18 cellular contexts compared by ENCODE assay signal in the genomic region with DNA sequence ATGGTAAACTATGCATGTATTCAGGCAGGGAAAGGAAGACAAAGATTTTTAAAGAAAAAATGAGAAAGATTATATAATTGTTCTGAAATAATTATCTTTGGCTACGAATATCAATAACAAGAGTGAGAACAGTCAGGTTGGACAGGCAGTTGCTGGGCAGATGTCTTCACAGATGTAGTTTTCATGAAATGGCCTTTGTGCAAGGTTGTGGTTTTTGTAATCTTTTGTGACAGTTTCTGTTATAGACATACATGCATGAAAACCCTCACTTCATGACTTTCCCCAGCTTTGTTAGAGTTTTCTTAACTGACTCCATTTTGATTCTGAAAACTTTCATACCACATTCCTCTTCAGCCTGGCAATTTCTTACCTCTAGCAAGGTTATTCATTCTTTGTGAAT.
"Had no signal": no experiment of that assay in that cellular context is flagged by ENCODE, and none has a peak within 500 bp of the region (broad histone marks: within the 10 kb centered on the region; RNA-seq: fewer than 3 reads in every experiment).

No MANE protein-coding gene starts in this region.

- H3K4me1 ChIP-seq: lower lobe of right lung had no signal

- H3K4me3 ChIP-seq: coronary artery, lower lobe of right lung, prostate gland, skin epidermis had no signal

- H3K27ac ChIP-seq: brain microvascular endothelial cell, coronary artery, lower lobe of right lung, prostate gland, skin epidermis had no signal

- H3K9me3 Mint-ChIP-seq: activated naive CD8-positive, alpha-beta T cell treated with anti-CD3 and anti-CD28 coated beads, Interleukin-2, amount 10 ng/mL, durations not matched to agents 7 days and 5 days; central memory CD8-positive, alpha-beta T cell; type B pancreatic cell had no signal

- H3K27ac Mint-ChIP-seq: activated naive CD8-positive, alpha-beta T cell treated with anti-CD3 and anti-CD28 coated beads, Interleukin-2, amount 10 ng/mL, durations not matched to agents 7 days and 5 days; type B pancreatic cell had no signal

- H3K4me1 Mint-ChIP-seq: activated naive CD8-positive, alpha-beta T cell treated with anti-CD3 and anti-CD28 coated beads, Interleukin-2, amount 10 ng/mL, durations not matched to agents 7 days and 5 days; central memory CD8-positive, alpha-beta T cell had no signal

- H3K4me3 Mint-ChIP-seq: activated naive CD8-positive, alpha-beta T cell treated with anti-CD3 and anti-CD28 coated beads, Interleukin-2, amount 10 ng/mL, durations not matched to agents 7 days and 5 days; central memory CD8-positive, alpha-beta T cell; type B pancreatic cell had no signal

- H3K36me3 Mint-ChIP-seq: activated naive CD8-positive, alpha-beta T cell treated with anti-CD3 and anti-CD28 coated beads, Interleukin-2, amount 10 ng/mL, durations not matched to agents 7 days and 5 days; type B pancreatic cell had no signal

- H3K36me3 ChIP-seq: brain microvascular endothelial cell, lower lobe of right lung, prostate gland had no signal

- FAIRE-seq: islet of Langerhans had no signal

- DNase-seq: activated naive CD4-positive, alpha-beta T cell; activated naive CD8-positive, alpha-beta T cell treated with anti-CD3 and anti-CD28 coated beads, Interleukin-2, amount 10 ng/mL, durations not matched to agents 7 days and 5 days; brain microvascular endothelial cell; left colon; lower lobe of right lung; right cardiac atrium; stimulated activated CD4-positive, alpha-beta T cell treated with anti-CD3 and anti-CD28 coated beads, Interleukin-15, amount 100 ng/mL, for 24 hours; stimulated activated CD4-positive, alpha-beta T cell treated with anti-CD3 and anti-CD28 coated beads, Interleukin-4, amount 100 ng/mL, for 4 hours; stimulated activated CD8-positive, alpha-beta memory T cell treated with anti-CD3 and anti-CD28 coated beads, Interleukin-4, amount 100 ng/mL, for 48 hours; stimulated activated naive CD4-positive, alpha-beta T cell treated with Interleukin-2 at 50 U/mL for 16 hours had no signal

- H3K9me3 ChIP-seq: lower lobe of right lung, prostate gland had no signal

- H3K27me3 ChIP-seq: brain microvascular endothelial cell had no signal

- H3K27me3 Mint-ChIP-seq: type B pancreatic cell had no signal

- ATAC-seq: activated CD4-positive, CD25-positive, alpha-beta regulatory T cell treated with anti-CD3 and anti-CD28 coated beads, Interleukin-2, amount 50 U/mL, for 24 hours; esophagus mucosa; left colon; lower lobe of right lung; right cardiac atrium had no signal
